ENCODE assay signal across 8 cellular contexts in the genomic region with DNA sequence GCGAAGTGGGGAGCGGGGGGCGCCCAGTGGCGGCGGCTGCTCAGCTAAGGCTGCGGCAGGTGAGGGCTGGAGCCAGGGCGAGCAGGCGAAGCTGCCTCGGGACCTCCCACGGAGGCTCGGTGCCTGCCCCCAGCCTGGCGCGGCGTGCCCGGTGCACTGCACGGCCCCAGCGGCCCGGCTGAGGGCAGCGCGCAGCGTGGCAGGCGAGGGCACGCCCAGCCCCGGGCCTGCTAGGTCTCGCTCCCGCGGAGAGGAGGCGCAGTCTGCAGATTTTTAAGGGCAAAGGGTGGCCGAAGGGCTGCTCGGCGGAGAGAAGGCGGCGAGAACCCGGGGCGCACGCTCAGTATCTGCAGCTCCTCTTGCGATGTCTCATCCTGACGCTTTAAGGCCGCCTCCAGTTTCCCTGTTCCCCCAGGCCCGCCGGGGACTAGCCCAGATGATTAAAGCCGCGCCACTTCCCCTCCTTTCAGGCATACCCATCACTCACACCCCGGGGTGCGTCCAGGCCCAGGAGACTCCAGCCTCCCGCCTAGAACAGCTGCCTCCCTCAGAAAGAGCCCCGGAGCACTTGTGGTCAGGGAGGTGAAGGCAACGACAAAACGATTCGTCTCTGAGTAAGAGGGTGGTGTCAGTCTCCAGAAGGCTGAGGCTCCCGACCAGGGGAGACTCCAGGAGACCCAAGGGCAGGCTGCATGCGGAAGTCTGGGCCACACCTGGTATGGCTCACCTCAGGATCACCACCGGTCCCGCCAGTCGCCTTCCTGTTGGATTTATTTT. TPM values are rescaled to one million over a fixed set of nuclear protein-coding genes. Genes with fewer than 3 reads are reported as not detected.
A peak's percentile ranks its signal among the peaks of the same experiment; 100 is the strongest.
DNase-seq lines count a peak whose midpoint lies in the region; ATAC-seq and TF ChIP-seq lines count a peak whose summit lies in the region.

A gene with protein sequence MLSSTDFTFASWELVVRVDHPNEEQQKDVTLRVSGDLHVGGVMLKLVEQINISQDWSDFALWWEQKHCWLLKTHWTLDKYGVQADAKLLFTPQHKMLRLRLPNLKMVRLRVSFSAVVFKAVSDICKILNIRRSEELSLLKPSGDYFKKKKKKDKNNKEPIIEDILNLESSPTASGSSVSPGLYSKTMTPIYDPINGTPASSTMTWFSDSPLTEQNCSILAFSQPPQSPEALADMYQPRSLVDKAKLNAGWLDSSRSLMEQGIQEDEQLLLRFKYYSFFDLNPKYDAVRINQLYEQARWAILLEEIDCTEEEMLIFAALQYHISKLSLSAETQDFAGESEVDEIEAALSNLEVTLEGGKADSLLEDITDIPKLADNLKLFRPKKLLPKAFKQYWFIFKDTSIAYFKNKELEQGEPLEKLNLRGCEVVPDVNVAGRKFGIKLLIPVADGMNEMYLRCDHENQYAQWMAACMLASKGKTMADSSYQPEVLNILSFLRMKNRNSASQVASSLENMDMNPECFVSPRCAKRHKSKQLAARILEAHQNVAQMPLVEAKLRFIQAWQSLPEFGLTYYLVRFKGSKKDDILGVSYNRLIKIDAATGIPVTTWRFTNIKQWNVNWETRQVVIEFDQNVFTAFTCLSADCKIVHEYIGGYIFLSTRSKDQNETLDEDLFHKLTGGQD (minus strand): TSS at position 158 of the 777 bp plus-strand sequence. CDS start 3,476 bp downstream, outside the sequence.

- peaks cover 0 to 1% (median 0%) of the 10 kb centered on the region in 11 experiments; a peak in 2 of 22 replicates for H3K9me3 ChIP-seq in BLaER1 treated with 17β-estradiol and CSF1 and Interleukin-3, amounts not matched to agents 10 nM and 100 nM (replicated peaks in 1 of 11)

- intact Hi-C loops in left colon (cut with DNase I, micrococcal nuclease) = no loop called here

- TF ChIP-seq CTCF in choroid plexus epithelial cell (conservative IDR thresholded peaks at IDR 0.05; ENCODE audit: low read depth, low read length) = no peak

- DNase-seq in HuH-7.5 (ENCODE audit: low spot score) (peak; percentile 82), SK-MEL-5 (ENCODE audit: low read depth, low spot score) (peak; percentile 75), choroid plexus epithelial cell (ENCODE audit: low read depth) (peak; percentile 54), left colon (peak; percentile 81 to 83), NCI-H2107 treated with DMSO at 0.1 percent for 48 hours (lab: John Stamatoyannopoulos, UW; ENCODE audit: unreplicated experiment) (no peak)
- DNase-seq in stimulated activated CD4-positive, alpha-beta T cell treated with anti-CD3 and anti-CD28 coated beads, Interleukin-4, amount 100 ng/mL, for 24 hours = peak; percentile 24

- H3K4me1 ChIP-seq in BLaER1 treated with 17β-estradiol and CSF1 and Interleukin-3, amounts not matched to agents 10 nM and 100 nM = peaks cover 10 to 39% (median 33%) of the 10 kb centered on the region in 10 experiments

- in situ Hi-C loops in SK-MEL-5 (cut with HindIII; ENCODE audit: low pct_unique_long_range_greater_than_20kb, low sequenced_read_pairs) = no loop called here

- peak within 1 kb of the TSS in 10 of 11 experiments; percentile 35 to 83 (median 80); a peak in 20 of 22 replicates for H3K27ac ChIP-seq in BLaER1 treated with 17β-estradiol and CSF1 and Interleukin-3, amounts not matched to agents 10 nM and 100 nM

- H3K4me2 ChIP-seq in BLaER1 treated with 17β-estradiol and CSF1 and Interleukin-3, amounts not matched to agents 10 nM and 100 nM = peak within 1 kb of the TSS; percentile 90 to 99 (median 97)

- peaks cover 0 to 15% (median 5%) of the 10 kb centered on the region in 11 experiments; a peak in 10 of 22 replicates for H3K36me3 ChIP-seq in BLaER1 treated with 17β-estradiol and CSF1 and Interleukin-3, amounts not matched to agents 10 nM and 100 nM

- no peaks in the 10 kb centered on the region for H4K20me1 ChIP-seq in BLaER1 treated with 17β-estradiol and CSF1 and Interleukin-3, amounts not matched to agents 10 nM and 100 nM

- ATAC-seq in GM19324 (IDR thresholded peaks at IDR 0.05; ENCODE audit: low FRiP score, unreplicated experiment) = peak; percentile 76
- peak; percentile 82 for ATAC-seq in left colon

- H3K27me3 ChIP-seq in BLaER1 treated with 17β-estradiol and CSF1 and Interleukin-3, amounts not matched to agents 10 nM and 100 nM = peaks cover 0 to 13% (median 8%) of the 10 kb centered on the region in 11 experiments; a peak in 14 of 22 replicates

- H3K4me3 ChIP-seq in BLaER1 treated with 17β-estradiol and CSF1 and Interleukin-3, amounts not matched to agents 10 nM and 100 nM = peak within 1 kb of the TSS; percentile 56 to 77 (median 69)
- H3K4me3 ChIP-seq in choroid plexus epithelial cell (ENCODE audit: low read depth, low read length) = peak within 1 kb of the TSS; percentile 62

- H3K9ac ChIP-seq in BLaER1 treated with 17β-estradiol and CSF1 and Interleukin-3, amounts not matched to agents 10 nM and 100 nM = peak within 1 kb of the TSS; percentile 52 to 86 (median 82); a peak in 21 of 22 replicates

RNA-seq across cellular contexts. Expression of the gene that starts here (rescaled TPM):
- total RNA-seq in SK-MEL-5 (2014; rRNA removed; shearing (Covaris generic)) = 6.6 and 6.7 TPM in 2 replicates
- 6.0 and 10.2 TPM in 2 replicates for polyA plus RNA-seq in SK-MEL-5 (2015; cell fraction: cytosol; rRNA removed)
- polyA plus RNA-seq in SK-MEL-5 (2015; cell fraction: nucleus; rRNA removed) = 6.0 and 7.3 TPM in 2 replicates
- total RNA-seq in left colon = 10 to 100 TPM; 62.0 to 79.7 TPM
